In the genomic region with DNA sequence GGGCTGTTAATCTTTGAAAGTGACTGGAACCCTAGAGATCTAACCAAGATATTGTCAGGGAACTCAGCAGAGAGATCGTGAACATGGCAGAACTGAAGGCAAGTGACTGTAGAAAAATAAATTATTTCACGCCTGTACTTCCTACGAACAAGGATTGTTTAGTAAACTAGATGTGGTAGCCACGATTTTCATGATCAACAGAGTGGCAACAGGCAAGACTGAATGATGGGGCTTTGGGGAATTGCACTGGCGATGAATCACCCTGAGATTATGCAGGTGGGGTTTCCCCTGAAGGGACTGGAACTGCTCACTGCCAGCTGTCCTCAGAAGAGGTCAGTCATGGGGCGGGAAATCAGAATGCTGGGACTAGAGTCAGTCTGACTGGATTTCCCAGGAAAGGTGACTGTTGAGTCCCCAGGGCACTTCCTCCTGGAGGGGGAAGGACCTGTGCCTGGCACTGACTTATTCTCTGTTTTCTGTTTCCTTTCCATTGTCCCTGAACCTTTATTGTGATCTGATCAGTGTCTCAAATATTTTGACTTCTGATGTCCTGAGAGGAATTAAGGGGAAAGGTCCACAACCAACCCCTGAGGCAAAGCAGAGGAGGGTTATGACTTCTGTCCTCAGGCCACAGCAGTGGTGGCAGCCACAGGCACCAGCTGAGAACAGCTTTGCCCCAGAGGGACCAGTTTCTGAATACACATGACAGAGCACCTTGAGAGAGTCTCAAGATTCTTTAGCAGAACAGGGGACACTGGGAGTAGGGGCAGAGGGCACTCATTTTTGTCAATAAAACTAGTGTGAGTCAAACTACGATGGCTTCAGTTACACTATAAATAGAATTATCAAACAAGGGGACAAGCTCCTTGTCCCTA, we compare ENCODE assay signal across 8 cellular contexts.
DNase-seq lines count a peak whose midpoint lies in the region; ATAC-seq and TF ChIP-seq lines count a peak whose summit lies in the region.

No MANE protein-coding gene starts in this region.

- H4K5ac ChIP-seq in H9 (ENCODE audit: insufficient read length, low read depth, low read length), result no peak overlapping the region

- no peak overlapping the region for H2BK5ac ChIP-seq in H9 (ENCODE audit: insufficient read length, low read length)

- H3K4me1 ChIP-seq in SJSA1 (replicated peaks) (peaks cover 45% of the 10 kb centered on the region), H9 (ENCODE audit: insufficient read depth, low read length) (no peaks in the 10 kb centered on the region)

- ATAC-seq in HG02885 (IDR thresholded peaks at IDR 0.05; ENCODE audit: poor library complexity, unreplicated experiment) (peak; percentile 56), sciatic nerve (peak; percentile 58)

- H3K23ac ChIP-seq in H9 (ENCODE audit: insufficient read length, low read depth, low read length), result no peak overlapping the region

- no peak overlapping the region for H3K4me2 ChIP-seq in H9 (ENCODE audit: insufficient read depth, insufficient read length, low read length)

- peaks cover 2 to 5% of the 10 kb centered on the region in 2 experiments; a peak in 1 of 5 replicates for H3K9me3 Mint-ChIP-seq in H9

- H3K27me3 Mint-ChIP-seq in H9 (ENCODE audit: low read depth), result no peaks in the 10 kb centered on the region

- peaks cover 0 to 7% of the 10 kb centered on the region in 2 experiments; a peak in 2 of 4 replicates for H3K4me1 Mint-ChIP-seq in H9

- no peak overlapping the region for H2BK12ac ChIP-seq in H9 (ENCODE audit: insufficient read length, low read depth, low read length)

- H3T11ph ChIP-seq in H9 (ENCODE audit: low read length), result no peak overlapping the region

- no peak overlapping the region for H4K91ac ChIP-seq in H9 (ENCODE audit: insufficient read length, low read depth, low read length)

- no peak overlapping the region for H3K27ac Mint-ChIP-seq in H9

- H3K27ac ChIP-seq in SJSA1, result peak overlapping the region; percentile 61
- H3K27ac ChIP-seq in H9 (ENCODE audit: insufficient read length, low read depth, low read length), result no peak overlapping the region

- no peak overlapping the region for H2BK20ac ChIP-seq in H9 (ENCODE audit: low read depth, low read length, poor library complexity, severe bottlenecking)

- WGBS in H9 (ENCODE audit: extremely low coverage, insufficient read length, low lambda C conversion rate), result no CpG with 5 or more reads among the region's 7 CpGs

- peaks cover 0 to 6% (median 0%) of the 10 kb centered on the region in 3 experiments; a peak in 1 of 7 replicates for H3K36me3 Mint-ChIP-seq in H9 (ENCODE audit: insufficient read depth in 1 of 3, low read depth in 3 of 3)

- H2BK15ac ChIP-seq in H9 (ENCODE audit: low read depth, low read length), result no peak overlapping the region

- H3K4me3 Mint-ChIP-seq in H9, result no peak overlapping the region

- H2BK120ac ChIP-seq in H9 (ENCODE audit: low read depth, low read length, poor library complexity, severe bottlenecking), result no peak overlapping the region

- no peak overlapping the region for H3K9ac ChIP-seq in H9 (ENCODE audit: extremely low read depth, insufficient read length, low read length)

- intact Hi-C loops in sciatic nerve (cut with DNase I), result no loop called here

- no peak for TF ChIP-seq CTCF in H9 (conservative IDR thresholded peaks at IDR 0.05)

- no peak overlapping the region for H3K56ac ChIP-seq in H9 (ENCODE audit: insufficient read length, low read depth, low read length)

- H3K4ac ChIP-seq in H9 (ENCODE audit: low read depth, low read length), result no peak overlapping the region

- H3K36me3 ChIP-seq in SJSA1, result no peaks in the 10 kb centered on the region

- H3K23me2 ChIP-seq in H9 (ENCODE audit: insufficient read length, low read depth, low read length, poor library complexity, severe bottlenecking), result no peaks in the 10 kb centered on the region

- peak; percentile 85 for DNase-seq in activated effector memory CD4-positive, alpha-beta T cell treated with anti-CD3 and anti-CD28 coated beads, Interleukin-2, amount 50 U/mL, for 16 hours
- no peak for DNase-seq in activated effector memory CD4-positive, alpha-beta T cell treated with Interleukin-2 at 50 U/mL for 16 hours
- DNase-seq in SJSA1 (ENCODE audit: low read depth in 1 of 2, low spot score in 2 of 2) (peak; percentile 78 to 87), dermis microvascular lymphatic vessel endothelial cell (ENCODE audit: low read depth in 2 of 2) (peak; percentile 88 to 95), sciatic nerve (ENCODE audit: low spot score) (peak; percentile 63), H9 (no peak), retina (no peak)

- no peak overlapping the region for H4K8ac ChIP-seq in H9 (replicated peaks; ENCODE audit: insufficient read length, low read depth, low read length)

- no peak overlapping the region for H2AFZ ChIP-seq in H9 (ENCODE audit: low read length)

- H3K18ac ChIP-seq in H9 (ENCODE audit: insufficient read length, low read depth, low read length), result no peak overlapping the region

- H3K4me3 ChIP-seq in SJSA1, result no peak overlapping the region

- H3K27me3 ChIP-seq in SJSA1 (replicated peaks), result no peaks in the 10 kb centered on the region
- no peaks in the 10 kb centered on the region for H3K27me3 ChIP-seq in H9 (ENCODE audit: insufficient read depth, low read length)

- no peaks in the 10 kb centered on the region for H3K79me2 ChIP-seq in H9 (ENCODE audit: insufficient read depth, low read length)

- H3K9me3 ChIP-seq in SJSA1 (replicated peaks) (no peaks in the 10 kb centered on the region), H9 (ENCODE audit: control insufficient read depth, low read depth, low read length) (no peaks in the 10 kb centered on the region)

- H3K79me1 ChIP-seq in H9 (ENCODE audit: insufficient read depth, low read depth, low read length, poor library complexity, severe bottlenecking), result no peaks in the 10 kb centered on the region

- no peak overlapping the region for H2AK5ac ChIP-seq in H9 (ENCODE audit: insufficient read length, low read length)

- H3K14ac ChIP-seq in H9 (ENCODE audit: insufficient read depth, low read length), result no peak overlapping the region

- no peaks in the 10 kb centered on the region for H4K20me1 ChIP-seq in H9 (ENCODE audit: control insufficient read depth, insufficient read depth, insufficient read length)

Comparison
In these comparisons a context has a peak if more than half of its experiments do, and no peak if none do; other contexts are left out.
1. DNase-seq: peak in activated effector memory CD4-positive, alpha-beta T cell treated with anti-CD3 and anti-CD28 coated beads, Interleukin-2, amount 50 U/mL, for 16 hours (single experiment), SJSA1 (2 of 2), dermis microvascular lymphatic vessel endothelial cell (2 of 2) and sciatic nerve (single experiment); none in activated effector memory CD4-positive, alpha-beta T cell treated with Interleukin-2 at 50 U/mL for 16 hours (single experiment), H9 (single experiment) and retina (single experiment).